In genomic region chr11:65187146-65187675, GRCh38 we compare ENCODE assay signal across 1 cellular context.
TF ChIP-seq lines count a peak whose summit lies in the region.

No MANE protein-coding gene starts in this region.

TF ChIP-seq in H1, 55 proteins besides CTCF, POLR2A, EP300 and RAD21:
- TF ChIP-seq PHF8 (conservative IDR thresholded peaks at IDR 0.05; ENCODE audit: low read depth, low read length): no peak
- TF ChIP-seq RBBP5 (IDR thresholded peaks at IDR 0.05; ENCODE audit: borderline replicate concordance, low read depth, low read length): no peak
TF ChIP-seq in H1: peak in this region for 0.
